1 cellular context compared by ENCODE assay signal in the genomic region with DNA sequence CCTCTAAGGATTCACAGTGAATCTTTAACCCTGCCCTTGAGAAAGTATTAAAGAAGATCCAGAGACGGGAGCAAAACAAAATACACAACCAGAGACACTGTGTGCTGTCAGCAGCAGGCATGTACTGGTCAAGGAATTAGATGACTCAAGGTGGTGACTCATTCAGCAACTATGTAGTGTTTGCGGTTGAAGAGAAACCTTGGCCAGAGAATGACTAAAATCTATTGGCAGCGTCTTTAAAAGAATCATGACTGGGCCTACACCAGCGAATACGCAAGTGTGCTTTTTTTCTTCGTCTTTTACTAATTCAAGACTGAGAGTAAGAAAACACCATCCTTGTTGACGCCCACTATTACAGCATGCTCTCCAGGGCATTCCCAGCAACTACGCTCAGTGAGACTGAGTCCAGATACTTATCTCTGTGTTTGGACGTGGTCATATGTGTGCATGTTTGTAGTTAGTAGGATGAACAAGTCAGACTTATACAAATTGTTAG.
A peak's percentile ranks its signal among the peaks of the same experiment; 100 is the strongest.
TF ChIP-seq lines count a peak whose summit lies in the region.

No MANE protein-coding gene starts in this region.

TF ChIP-seq in GM12878, 131 proteins besides CTCF, POLR2A, EP300 and RAD21 (continued from another document and continues in another):
- TF ChIP-seq, protein P1, sequence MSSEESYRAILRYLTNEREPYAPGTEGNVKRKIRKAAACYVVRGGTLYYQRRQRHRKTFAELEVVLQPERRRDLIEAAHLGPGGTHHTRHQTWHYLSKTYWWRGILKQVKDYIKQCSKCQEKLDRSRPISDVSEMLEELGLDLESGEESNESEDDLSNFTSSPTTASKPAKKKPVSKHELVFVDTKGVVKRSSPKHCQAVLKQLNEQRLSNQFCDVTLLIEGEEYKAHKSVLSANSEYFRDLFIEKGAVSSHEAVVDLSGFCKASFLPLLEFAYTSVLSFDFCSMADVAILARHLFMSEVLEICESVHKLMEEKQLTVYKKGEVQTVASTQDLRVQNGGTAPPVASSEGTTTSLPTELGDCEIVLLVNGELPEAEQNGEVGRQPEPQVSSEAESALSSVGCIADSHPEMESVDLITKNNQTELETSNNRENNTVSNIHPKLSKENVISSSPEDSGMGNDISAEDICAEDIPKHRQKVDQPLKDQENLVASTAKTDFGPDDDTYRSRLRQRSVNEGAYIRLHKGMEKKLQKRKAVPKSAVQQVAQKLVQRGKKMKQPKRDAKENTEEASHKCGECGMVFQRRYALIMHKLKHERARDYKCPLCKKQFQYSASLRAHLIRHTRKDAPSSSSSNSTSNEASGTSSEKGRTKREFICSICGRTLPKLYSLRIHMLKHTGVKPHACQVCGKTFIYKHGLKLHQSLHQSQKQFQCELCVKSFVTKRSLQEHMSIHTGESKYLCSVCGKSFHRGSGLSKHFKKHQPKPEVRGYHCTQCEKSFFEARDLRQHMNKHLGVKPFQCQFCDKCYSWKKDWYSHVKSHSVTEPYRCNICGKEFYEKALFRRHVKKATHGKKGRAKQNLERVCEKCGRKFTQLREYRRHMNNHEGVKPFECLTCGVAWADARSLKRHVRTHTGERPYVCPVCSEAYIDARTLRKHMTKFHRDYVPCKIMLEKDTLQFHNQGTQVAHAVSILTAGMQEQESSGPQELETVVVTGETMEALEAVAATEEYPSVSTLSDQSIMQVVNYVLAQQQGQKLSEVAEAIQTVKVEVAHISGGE (CRISPR knock-in tag; IDR thresholded peaks at IDR 0.05): no peak
- no peak for TF ChIP-seq POLR2AphosphoS5 (IDR thresholded peaks at IDR 0.05; ENCODE audit: low read length)
- no peak for TF ChIP-seq RELA (IDR thresholded peaks at IDR 0.05; ENCODE audit: borderline replicate concordance, partially characterized antibody)
- peak; percentile 37 to 65; a peak in 3 of 4 replicates for TF ChIP-seq BHLHE40 (IDR thresholded peaks at IDR 0.05; ENCODE audit: borderline replicate concordance in 1 of 2, low read depth in 2 of 2, low read length in 1 of 2)
- TF ChIP-seq ATF7 (IDR thresholded peaks at IDR 0.05; ENCODE audit: low read depth): peak; percentile 94
- TF ChIP-seq POU2F2 (IDR thresholded peaks at IDR 0.05; ENCODE audit: borderline replicate concordance, low read depth, low read length): peak; percentile 86
- TF ChIP-seq, protein P2, sequence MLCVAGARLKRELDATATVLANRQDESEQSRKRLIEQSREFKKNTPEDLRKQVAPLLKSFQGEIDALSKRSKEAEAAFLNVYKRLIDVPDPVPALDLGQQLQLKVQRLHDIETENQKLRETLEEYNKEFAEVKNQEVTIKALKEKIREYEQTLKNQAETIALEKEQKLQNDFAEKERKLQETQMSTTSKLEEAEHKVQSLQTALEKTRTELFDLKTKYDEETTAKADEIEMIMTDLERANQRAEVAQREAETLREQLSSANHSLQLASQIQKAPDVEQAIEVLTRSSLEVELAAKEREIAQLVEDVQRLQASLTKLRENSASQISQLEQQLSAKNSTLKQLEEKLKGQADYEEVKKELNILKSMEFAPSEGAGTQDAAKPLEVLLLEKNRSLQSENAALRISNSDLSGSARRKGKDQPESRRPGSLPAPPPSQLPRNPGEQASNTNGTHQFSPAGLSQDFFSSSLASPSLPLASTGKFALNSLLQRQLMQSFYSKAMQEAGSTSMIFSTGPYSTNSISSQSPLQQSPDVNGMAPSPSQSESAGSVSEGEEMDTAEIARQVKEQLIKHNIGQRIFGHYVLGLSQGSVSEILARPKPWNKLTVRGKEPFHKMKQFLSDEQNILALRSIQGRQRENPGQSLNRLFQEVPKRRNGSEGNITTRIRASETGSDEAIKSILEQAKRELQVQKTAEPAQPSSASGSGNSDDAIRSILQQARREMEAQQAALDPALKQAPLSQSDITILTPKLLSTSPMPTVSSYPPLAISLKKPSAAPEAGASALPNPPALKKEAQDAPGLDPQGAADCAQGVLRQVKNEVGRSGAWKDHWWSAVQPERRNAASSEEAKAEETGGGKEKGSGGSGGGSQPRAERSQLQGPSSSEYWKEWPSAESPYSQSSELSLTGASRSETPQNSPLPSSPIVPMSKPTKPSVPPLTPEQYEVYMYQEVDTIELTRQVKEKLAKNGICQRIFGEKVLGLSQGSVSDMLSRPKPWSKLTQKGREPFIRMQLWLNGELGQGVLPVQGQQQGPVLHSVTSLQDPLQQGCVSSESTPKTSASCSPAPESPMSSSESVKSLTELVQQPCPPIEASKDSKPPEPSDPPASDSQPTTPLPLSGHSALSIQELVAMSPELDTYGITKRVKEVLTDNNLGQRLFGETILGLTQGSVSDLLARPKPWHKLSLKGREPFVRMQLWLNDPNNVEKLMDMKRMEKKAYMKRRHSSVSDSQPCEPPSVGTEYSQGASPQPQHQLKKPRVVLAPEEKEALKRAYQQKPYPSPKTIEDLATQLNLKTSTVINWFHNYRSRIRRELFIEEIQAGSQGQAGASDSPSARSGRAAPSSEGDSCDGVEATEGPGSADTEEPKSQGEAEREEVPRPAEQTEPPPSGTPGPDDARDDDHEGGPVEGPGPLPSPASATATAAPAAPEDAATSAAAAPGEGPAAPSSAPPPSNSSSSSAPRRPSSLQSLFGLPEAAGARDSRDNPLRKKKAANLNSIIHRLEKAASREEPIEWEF (IDR thresholded peaks at IDR 0.05; ENCODE audit: insufficient replicate concordance, low read depth, low read length): no peak
- peak; percentile 85 for TF ChIP-seq CREB1 (IDR thresholded peaks at IDR 0.05; ENCODE audit: low read depth)
- TF ChIP-seq TBL1XR1 (IDR thresholded peaks at IDR 0.05; ENCODE audit: low read depth, low read length): peak; percentile 82
- no peak for TF ChIP-seq TAF1 (IDR thresholded peaks at IDR 0.05; ENCODE audit: borderline replicate concordance, low read depth, low read length)
- TF ChIP-seq, protein P3, sequence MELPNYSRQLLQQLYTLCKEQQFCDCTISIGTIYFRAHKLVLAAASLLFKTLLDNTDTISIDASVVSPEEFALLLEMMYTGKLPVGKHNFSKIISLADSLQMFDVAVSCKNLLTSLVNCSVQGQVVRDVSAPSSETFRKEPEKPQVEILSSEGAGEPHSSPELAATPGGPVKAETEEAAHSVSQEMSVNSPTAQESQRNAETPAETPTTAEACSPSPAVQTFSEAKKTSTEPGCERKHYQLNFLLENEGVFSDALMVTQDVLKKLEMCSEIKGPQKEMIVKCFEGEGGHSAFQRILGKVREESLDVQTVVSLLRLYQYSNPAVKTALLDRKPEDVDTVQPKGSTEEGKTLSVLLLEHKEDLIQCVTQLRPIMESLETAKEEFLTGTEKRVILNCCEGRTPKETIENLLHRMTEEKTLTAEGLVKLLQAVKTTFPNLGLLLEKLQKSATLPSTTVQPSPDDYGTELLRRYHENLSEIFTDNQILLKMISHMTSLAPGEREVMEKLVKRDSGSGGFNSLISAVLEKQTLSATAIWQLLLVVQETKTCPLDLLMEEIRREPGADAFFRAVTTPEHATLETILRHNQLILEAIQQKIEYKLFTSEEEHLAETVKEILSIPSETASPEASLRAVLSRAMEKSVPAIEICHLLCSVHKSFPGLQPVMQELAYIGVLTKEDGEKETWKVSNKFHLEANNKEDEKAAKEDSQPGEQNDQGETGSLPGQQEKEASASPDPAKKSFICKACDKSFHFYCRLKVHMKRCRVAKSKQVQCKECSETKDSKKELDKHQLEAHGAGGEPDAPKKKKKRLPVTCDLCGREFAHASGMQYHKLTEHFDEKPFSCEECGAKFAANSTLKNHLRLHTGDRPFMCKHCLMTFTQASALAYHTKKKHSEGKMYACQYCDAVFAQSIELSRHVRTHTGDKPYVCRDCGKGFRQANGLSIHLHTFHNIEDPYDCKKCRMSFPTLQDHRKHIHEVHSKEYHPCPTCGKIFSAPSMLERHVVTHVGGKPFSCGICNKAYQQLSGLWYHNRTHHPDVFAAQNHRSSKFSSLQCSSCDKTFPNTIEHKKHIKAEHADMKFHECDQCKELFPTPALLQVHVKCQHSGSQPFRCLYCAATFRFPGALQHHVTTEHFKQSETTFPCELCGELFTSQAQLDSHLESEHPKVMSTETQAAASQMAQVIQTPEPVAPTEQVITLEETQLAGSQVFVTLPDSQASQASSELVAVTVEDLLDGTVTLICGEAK (IDR thresholded peaks at IDR 0.05; ENCODE audit: borderline replicate concordance): no peak
- TF ChIP-seq TCF7 (IDR thresholded peaks at IDR 0.05; ENCODE audit: borderline replicate concordance): peak; percentile 51; the same call in 1 of the 2 replicates
- no peak for TF ChIP-seq EZH2 (IDR thresholded peaks at IDR 0.05; ENCODE audit: borderline replicate concordance, control insufficient read depth, low read depth, low read length)
- no peak for TF ChIP-seq BRCA1 (IDR thresholded peaks at IDR 0.05; ENCODE audit: low read depth, low read length)
- TF ChIP-seq NBN (IDR thresholded peaks at IDR 0.05): 0 out of 2 replicates have a peak, but pooled peaks have one; percentile 54
- TF ChIP-seq, protein P4, sequence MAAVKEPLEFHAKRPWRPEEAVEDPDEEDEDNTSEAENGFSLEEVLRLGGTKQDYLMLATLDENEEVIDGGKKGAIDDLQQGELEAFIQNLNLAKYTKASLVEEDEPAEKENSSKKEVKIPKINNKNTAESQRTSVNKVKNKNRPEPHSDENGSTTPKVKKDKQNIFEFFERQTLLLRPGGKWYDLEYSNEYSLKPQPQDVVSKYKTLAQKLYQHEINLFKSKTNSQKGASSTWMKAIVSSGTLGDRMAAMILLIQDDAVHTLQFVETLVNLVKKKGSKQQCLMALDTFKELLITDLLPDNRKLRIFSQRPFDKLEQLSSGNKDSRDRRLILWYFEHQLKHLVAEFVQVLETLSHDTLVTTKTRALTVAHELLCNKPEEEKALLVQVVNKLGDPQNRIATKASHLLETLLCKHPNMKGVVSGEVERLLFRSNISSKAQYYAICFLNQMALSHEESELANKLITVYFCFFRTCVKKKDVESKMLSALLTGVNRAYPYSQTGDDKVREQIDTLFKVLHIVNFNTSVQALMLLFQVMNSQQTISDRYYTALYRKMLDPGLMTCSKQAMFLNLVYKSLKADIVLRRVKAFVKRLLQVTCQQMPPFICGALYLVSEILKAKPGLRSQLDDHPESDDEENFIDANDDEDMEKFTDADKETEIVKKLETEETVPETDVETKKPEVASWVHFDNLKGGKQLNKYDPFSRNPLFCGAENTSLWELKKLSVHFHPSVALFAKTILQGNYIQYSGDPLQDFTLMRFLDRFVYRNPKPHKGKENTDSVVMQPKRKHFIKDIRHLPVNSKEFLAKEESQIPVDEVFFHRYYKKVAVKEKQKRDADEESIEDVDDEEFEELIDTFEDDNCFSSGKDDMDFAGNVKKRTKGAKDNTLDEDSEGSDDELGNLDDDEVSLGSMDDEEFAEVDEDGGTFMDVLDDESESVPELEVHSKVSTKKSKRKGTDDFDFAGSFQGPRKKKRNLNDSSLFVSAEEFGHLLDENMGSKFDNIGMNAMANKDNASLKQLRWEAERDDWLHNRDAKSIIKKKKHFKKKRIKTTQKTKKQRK (IDR thresholded peaks at IDR 0.05; ENCODE audit: low read depth, low read length): no peak
- TF ChIP-seq, protein P5, sequence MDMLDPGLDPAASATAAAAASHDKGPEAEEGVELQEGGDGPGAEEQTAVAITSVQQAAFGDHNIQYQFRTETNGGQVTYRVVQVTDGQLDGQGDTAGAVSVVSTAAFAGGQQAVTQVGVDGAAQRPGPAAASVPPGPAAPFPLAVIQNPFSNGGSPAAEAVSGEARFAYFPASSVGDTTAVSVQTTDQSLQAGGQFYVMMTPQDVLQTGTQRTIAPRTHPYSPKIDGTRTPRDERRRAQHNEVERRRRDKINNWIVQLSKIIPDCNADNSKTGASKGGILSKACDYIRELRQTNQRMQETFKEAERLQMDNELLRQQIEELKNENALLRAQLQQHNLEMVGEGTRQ (IDR thresholded peaks at IDR 0.05; ENCODE audit: borderline replicate concordance, low read depth, low read length): no peak
- TF ChIP-seq STAT1 (conservative IDR thresholded peaks at IDR 0.05): no peak
- peak; percentile 100 for TF ChIP-seq RUNX3 (IDR thresholded peaks at IDR 0.05; ENCODE audit: low read length)
- TF ChIP-seq CHD2 (IDR thresholded peaks at IDR 0.05; ENCODE audit: borderline replicate concordance, low read depth, low read length): peak; percentile 59; the same call in 1 of the 2 replicates
- TF ChIP-seq SIX5 (IDR thresholded peaks at IDR 0.05; ENCODE audit: low read depth, low read length, severe bottlenecking): no peak
- TF ChIP-seq ZNF217 (IDR thresholded peaks at IDR 0.05): peak; percentile 96
- TF ChIP-seq, protein P6, sequence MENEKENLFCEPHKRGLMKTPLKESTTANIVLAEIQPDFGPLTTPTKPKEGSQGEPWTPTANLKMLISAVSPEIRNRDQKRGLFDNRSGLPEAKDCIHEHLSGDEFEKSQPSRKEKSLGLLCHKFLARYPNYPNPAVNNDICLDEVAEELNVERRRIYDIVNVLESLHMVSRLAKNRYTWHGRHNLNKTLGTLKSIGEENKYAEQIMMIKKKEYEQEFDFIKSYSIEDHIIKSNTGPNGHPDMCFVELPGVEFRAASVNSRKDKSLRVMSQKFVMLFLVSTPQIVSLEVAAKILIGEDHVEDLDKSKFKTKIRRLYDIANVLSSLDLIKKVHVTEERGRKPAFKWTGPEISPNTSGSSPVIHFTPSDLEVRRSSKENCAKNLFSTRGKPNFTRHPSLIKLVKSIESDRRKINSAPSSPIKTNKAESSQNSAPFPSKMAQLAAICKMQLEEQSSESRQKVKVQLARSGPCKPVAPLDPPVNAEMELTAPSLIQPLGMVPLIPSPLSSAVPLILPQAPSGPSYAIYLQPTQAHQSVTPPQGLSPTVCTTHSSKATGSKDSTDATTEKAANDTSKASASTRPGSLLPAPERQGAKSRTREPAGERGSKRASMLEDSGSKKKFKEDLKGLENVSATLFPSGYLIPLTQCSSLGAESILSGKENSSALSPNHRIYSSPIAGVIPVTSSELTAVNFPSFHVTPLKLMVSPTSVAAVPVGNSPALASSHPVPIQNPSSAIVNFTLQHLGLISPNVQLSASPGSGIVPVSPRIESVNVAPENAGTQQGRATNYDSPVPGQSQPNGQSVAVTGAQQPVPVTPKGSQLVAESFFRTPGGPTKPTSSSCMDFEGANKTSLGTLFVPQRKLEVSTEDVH (IDR thresholded peaks at IDR 0.05; ENCODE audit: low read depth, partially characterized antibody): no peak
- TF ChIP-seq NFIC (IDR thresholded peaks at IDR 0.05; ENCODE audit: low read depth, low read length): peak; percentile 98
- no peak for TF ChIP-seq NRF1 (conservative IDR thresholded peaks at IDR 0.05; ENCODE audit: low read depth, low read length)
- TF ChIP-seq NR2C2 (IDR thresholded peaks at IDR 0.05; ENCODE audit: borderline replicate concordance, control insufficient read depth, insufficient read length, low read depth): no peak
- TF ChIP-seq KDM1A (IDR thresholded peaks at IDR 0.05; ENCODE audit: borderline replicate concordance): no peak
- TF ChIP-seq, protein P7, sequence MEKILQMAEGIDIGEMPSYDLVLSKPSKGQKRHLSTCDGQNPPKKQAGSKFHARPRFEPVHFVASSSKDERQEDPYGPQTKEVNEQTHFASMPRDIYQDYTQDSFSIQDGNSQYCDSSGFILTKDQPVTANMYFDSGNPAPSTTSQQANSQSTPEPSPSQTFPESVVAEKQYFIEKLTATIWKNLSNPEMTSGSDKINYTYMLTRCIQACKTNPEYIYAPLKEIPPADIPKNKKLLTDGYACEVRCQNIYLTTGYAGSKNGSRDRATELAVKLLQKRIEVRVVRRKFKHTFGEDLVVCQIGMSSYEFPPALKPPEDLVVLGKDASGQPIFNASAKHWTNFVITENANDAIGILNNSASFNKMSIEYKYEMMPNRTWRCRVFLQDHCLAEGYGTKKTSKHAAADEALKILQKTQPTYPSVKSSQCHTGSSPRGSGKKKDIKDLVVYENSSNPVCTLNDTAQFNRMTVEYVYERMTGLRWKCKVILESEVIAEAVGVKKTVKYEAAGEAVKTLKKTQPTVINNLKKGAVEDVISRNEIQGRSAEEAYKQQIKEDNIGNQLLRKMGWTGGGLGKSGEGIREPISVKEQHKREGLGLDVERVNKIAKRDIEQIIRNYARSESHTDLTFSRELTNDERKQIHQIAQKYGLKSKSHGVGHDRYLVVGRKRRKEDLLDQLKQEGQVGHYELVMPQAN (conservative IDR thresholded peaks at IDR 0.05): no peak
- TF ChIP-seq GATAD2B (conservative IDR thresholded peaks at IDR 0.05; ENCODE audit: low read depth): peak; percentile 65
- TF ChIP-seq MXI1 (IDR thresholded peaks at IDR 0.05; ENCODE audit: low read depth, low read length): no peak
- no peak for TF ChIP-seq SMC3 (IDR thresholded peaks at IDR 0.05; ENCODE audit: borderline replicate concordance, low read length)
- no peak for TF ChIP-seq SIN3A (IDR thresholded peaks at IDR 0.05; ENCODE audit: low read depth, low read length)
- TF ChIP-seq HDAC6 (IDR thresholded peaks at IDR 0.05; ENCODE audit: unreplicated experiment): no peak
